In genomic region chr1:173301507-173301906, GRCh38 we compare ENCODE assay signal across 17 cellular contexts.
A peak's percentile ranks its signal among the peaks of the same experiment; 100 is the strongest.
DNase-seq lines count a peak whose midpoint lies in the region; ATAC-seq, FAIRE-seq and TF ChIP-seq lines count a peak whose summit lies in the region.
"Had no signal": no experiment of that assay in that cellular context is flagged by ENCODE, and none has a peak within 500 bp of the region (broad histone marks: within the 10 kb centered on the region; RNA-seq: fewer than 3 reads in every experiment).

No MANE protein-coding gene starts in this region.

- H3K4me3 ChIP-seq in K562 (no peak overlapping the region), fibroblast of mammary gland (ENCODE audit: control insufficient read depth, low read depth, low read length) (no peak overlapping the region), PC-9 (no peak overlapping the region)

- H3F3A ChIP-seq in PC-9 (ENCODE audit: insufficient read depth, low read depth), result no peaks in the 10 kb centered on the region

- no peak for FAIRE-seq in K562 (lab: Jason Lieb, UNC)
- FAIRE-seq: H54 had no signal

- WGBS in K562 (ENCODE audit: insufficient coverage, low coverage, missing lambda C conversion rate), result 64% methylated on average over 1 of the region's 1 CpG

- H3K4me1 ChIP-seq in K562 (replicated peaks in 1 of 2; ENCODE audit: control insufficient read depth in 2 of 2, insufficient read depth in 2 of 2, low read length in 2 of 2), result peaks cover 5 to 39% of the 10 kb centered on the region in 2 experiments
- no peaks in the 10 kb centered on the region; the same call in 1 of the 2 replicates for H3K4me1 ChIP-seq in PC-9 (replicated peaks; ENCODE audit: insufficient read depth)

- H3K9me1 ChIP-seq in K562 (ENCODE audit: control insufficient read depth, insufficient read depth, low read length), result no peaks in the 10 kb centered on the region

- H3K4me2 ChIP-seq in K562 (ENCODE audit: insufficient read depth, low read length) (no peak overlapping the region), PC-9 (no peak overlapping the region)

- H4K20me1 ChIP-seq in K562 (replicated peaks; ENCODE audit: control insufficient read depth, insufficient read depth, low read length) (no peaks in the 10 kb centered on the region), PC-9 (ENCODE audit: insufficient read depth) (no peaks in the 10 kb centered on the region)

- H3K27ac ChIP-seq in K562 (ENCODE audit: extremely low read depth, low read depth, low read length), result no peak overlapping the region
- H3K27ac ChIP-seq in PC-9, result no peak overlapping the region

- H3K27me3 ChIP-seq in K562 (ENCODE audit: control insufficient read depth in 2 of 2, insufficient read depth in 2 of 2, low read length in 2 of 2) (no peaks in the 10 kb centered on the region), PC-9 (ENCODE audit: insufficient read depth, low read depth) (no peaks in the 10 kb centered on the region)

- BruUV-seq in K562 (replicated peaks; lab: Mats Ljungman, UMichigan) (no TSS peak), PC-9 (replicated peaks; lab: Mats Ljungman, UMichigan) (no TSS peak)

- no peak for TF ChIP-seq CTCF in K562 (IDR thresholded peaks at IDR 0.05 in 2 of 3, conservative IDR thresholded peaks at IDR 0.05 in 1 of 3; ENCODE audit: insufficient read depth in 2 of 3, low read depth in 1 of 3, low read length in 3 of 3)
- TF ChIP-seq CTCF in fibroblast of mammary gland (conservative IDR thresholded peaks at IDR 0.05; ENCODE audit: control insufficient read depth, insufficient read depth, low read depth, low read length), result no peak
- TF ChIP-seq CTCF in PC-9 (conservative IDR thresholded peaks at IDR 0.05), result no peak

- no peak for TF ChIP-seq EP300 in K562 (IDR thresholded peaks at IDR 0.05; ENCODE audit: low read length)

- no peak overlapping the region for H3K9ac ChIP-seq in K562 (ENCODE audit: insufficient read depth in 1 of 2, low read depth in 2 of 2, low read length in 2 of 2)

- DNase-seq in Caki2 (ENCODE audit: low read depth) (peak; percentile 1), HS-5 (ENCODE audit: low read depth) (peak; percentile 19), K562 (ENCODE audit: extremely low read depth in 1 of 4, low spot score in 3 of 4) (peak; percentile 25 to 59 (median 30)), fibroblast of mammary gland (ENCODE audit: low read depth) (peak; percentile 10), PC-9 (no peak), midbrain (lab: John Stamatoyannopoulos, UW) (no peak), germinal center (ENCODE audit: low spot score) (no peak)
- DNase-seq: CD4-positive, alpha-beta T cell; DND-41; IMR-90; NCI-H1436 treated with DMSO at 0.1 percent for 48 hours; NCI-H2081; NCI-H69; SHP77 had no signal

- no peaks in the 10 kb centered on the region for H3K36me3 ChIP-seq in K562 (ENCODE audit: control insufficient read depth, insufficient read depth, low read length)
- H3K36me3 ChIP-seq in PC-9 (ENCODE audit: low read depth), result no peaks in the 10 kb centered on the region

- no peak for TF ChIP-seq POLR2A in K562 (conservative IDR thresholded peaks at IDR 0.05)

- POLR2A ChIA-PET in K562 (lab: Yijun Ruan, JAX) (interaction anchor here (0.6 kb wide), 1 partner anchor 782 kb away, joined by 3 read pairs; no protein-coding TSS in a partner anchor), PC-9 (lab: Charles Lee; ENCODE audit: unreplicated experiment) (no interaction called here)

- no peaks in the 10 kb centered on the region for H3K9me3 ChIP-seq in K562 (replicated peaks; ENCODE audit: control insufficient read depth, insufficient read depth, low read depth, low read length)
- H3K9me3 ChIP-seq in PC-9 (ENCODE audit: insufficient read depth, low read depth), result no peaks in the 10 kb centered on the region

- H3K79me2 ChIP-seq in K562 (ENCODE audit: control insufficient read depth, insufficient read depth, low read length) (no peaks in the 10 kb centered on the region), PC-9 (ENCODE audit: low read depth) (no peaks in the 10 kb centered on the region)

- TF ChIP-seq RAD21 in K562 (CRISPR knock-in tag; conservative IDR thresholded peaks at IDR 0.05 in 1 of 2, IDR thresholded peaks at IDR 0.05 in 1 of 2), result no peak

- intact Hi-C loops in K562 (cut with micrococcal nuclease) (loop anchor here (5.0 kb wide), 1 partner anchor 34 kb away; no protein-coding TSS in a partner anchor), PC-9 (cut with micrococcal nuclease; ENCODE audit: unreplicated experiment) (no loop called here)

- H2AFZ ChIP-seq in K562 (ENCODE audit: low read depth, low read length) (no peak overlapping the region), PC-9 (no peak overlapping the region)

- 0 out of 2 replicates have a peak, but pooled peaks cover 4% of the 10 kb centered on the region for H3K9me2 ChIP-seq in PC-9 (ENCODE audit: insufficient read depth)

- CTCF ChIA-PET in K562 (lab: Yijun Ruan, JAX; ENCODE audit: low intra/inter-chr PET ratio), result no interaction called here
- CTCF ChIA-PET in PC-9 (lab: Charles Lee), result interaction anchor here (0.6 kb wide), 1 partner anchor 582 kb away, joined by 4 read pairs; no protein-coding TSS in a partner anchor

- ATAC-seq in K562 (peak; percentile 61), GM19397 (IDR thresholded peaks at IDR 0.05; ENCODE audit: unreplicated experiment) (no peak)
- ATAC-seq: Panc1 had no signal

- in situ Hi-C loops in Caki2 (cut with HindIII; ENCODE audit: low pct_unique_long_range_greater_than_20kb, low sequenced_read_pairs), result no loop called here
- in situ Hi-C loops in K562 (cut with MboI), result no loop called here

TF ChIP-seq in K562, 482 proteins besides CTCF, POLR2A, EP300 and RAD21 (continues in another document):
- TF ChIP-seq, protein P1, sequence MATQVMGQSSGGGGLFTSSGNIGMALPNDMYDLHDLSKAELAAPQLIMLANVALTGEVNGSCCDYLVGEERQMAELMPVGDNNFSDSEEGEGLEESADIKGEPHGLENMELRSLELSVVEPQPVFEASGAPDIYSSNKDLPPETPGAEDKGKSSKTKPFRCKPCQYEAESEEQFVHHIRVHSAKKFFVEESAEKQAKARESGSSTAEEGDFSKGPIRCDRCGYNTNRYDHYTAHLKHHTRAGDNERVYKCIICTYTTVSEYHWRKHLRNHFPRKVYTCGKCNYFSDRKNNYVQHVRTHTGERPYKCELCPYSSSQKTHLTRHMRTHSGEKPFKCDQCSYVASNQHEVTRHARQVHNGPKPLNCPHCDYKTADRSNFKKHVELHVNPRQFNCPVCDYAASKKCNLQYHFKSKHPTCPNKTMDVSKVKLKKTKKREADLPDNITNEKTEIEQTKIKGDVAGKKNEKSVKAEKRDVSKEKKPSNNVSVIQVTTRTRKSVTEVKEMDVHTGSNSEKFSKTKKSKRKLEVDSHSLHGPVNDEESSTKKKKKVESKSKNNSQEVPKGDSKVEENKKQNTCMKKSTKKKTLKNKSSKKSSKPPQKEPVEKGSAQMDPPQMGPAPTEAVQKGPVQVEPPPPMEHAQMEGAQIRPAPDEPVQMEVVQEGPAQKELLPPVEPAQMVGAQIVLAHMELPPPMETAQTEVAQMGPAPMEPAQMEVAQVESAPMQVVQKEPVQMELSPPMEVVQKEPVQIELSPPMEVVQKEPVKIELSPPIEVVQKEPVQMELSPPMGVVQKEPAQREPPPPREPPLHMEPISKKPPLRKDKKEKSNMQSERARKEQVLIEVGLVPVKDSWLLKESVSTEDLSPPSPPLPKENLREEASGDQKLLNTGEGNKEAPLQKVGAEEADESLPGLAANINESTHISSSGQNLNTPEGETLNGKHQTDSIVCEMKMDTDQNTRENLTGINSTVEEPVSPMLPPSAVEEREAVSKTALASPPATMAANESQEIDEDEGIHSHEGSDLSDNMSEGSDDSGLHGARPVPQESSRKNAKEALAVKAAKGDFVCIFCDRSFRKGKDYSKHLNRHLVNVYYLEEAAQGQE (CRISPR knock-in tag; IDR thresholded peaks at IDR 0.05; ENCODE audit: low read depth), result no peak
- TF ChIP-seq GTF3C2 (IDR thresholded peaks at IDR 0.05; ENCODE audit: borderline replicate concordance, extremely low read depth, insufficient read length), result no peak
- TF ChIP-seq, protein P2, sequence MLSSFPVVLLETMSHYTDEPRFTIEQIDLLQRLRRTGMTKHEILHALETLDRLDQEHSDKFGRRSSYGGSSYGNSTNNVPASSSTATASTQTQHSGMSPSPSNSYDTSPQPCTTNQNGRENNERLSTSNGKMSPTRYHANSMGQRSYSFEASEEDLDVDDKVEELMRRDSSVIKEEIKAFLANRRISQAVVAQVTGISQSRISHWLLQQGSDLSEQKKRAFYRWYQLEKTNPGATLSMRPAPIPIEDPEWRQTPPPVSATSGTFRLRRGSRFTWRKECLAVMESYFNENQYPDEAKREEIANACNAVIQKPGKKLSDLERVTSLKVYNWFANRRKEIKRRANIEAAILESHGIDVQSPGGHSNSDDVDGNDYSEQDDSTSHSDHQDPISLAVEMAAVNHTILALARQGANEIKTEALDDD (IDR thresholded peaks at IDR 0.05), result no peak
- TF ChIP-seq ZBTB7A (IDR thresholded peaks at IDR 0.05; ENCODE audit: borderline replicate concordance, control insufficient read depth, low read depth, low read length), result no peak
- peak; percentile 63 for TF ChIP-seq CBFA2T3 (IDR thresholded peaks at IDR 0.05)
- no peak for TF ChIP-seq FOXK2 (conservative IDR thresholded peaks at IDR 0.05 in 1 of 2, IDR thresholded peaks at IDR 0.05 in 1 of 2; ENCODE audit: low read depth in 2 of 2)

Comparison
In these comparisons a context has a peak if more than half of its experiments do, and no peak if none do; other contexts are left out.
1. DNase-seq: peak in Caki2 (single experiment), HS-5 (single experiment), K562 (4 of 4) and fibroblast of mammary gland (single experiment); none in PC-9 (0 of 2), midbrain (single experiment) and germinal center (single experiment).